ENCODE assay signal across 22 cellular contexts in the genomic region with DNA sequence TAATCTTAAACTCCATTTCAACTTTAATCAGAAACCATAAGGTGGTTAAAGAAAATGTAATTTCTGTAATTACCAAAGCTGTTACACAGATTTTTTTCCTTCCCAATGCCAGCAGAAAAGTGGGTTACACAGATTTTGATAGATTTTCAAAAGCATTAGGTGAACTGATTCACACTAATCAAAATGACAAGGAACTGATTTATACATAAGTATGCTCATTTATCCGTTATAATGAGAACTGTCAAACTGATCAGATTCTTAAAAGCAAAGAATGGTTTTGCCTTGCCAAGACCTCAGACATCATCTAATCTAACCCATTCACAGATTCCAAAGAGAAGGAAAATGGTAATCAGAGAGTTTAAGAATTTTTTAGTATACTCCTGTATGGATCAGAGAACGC. TPM values are rescaled to one million over a fixed set of nuclear protein-coding genes. Genes with fewer than 3 reads are reported as not detected.
DNase-seq lines count a peak whose midpoint lies in the region; ATAC-seq and TF ChIP-seq lines count a peak whose summit lies in the region.
"Had no signal": no experiment of that assay in that cellular context is flagged by ENCODE, and none has a peak within 500 bp of the region (broad histone marks: within the 10 kb centered on the region; RNA-seq: fewer than 3 reads in every experiment).

No MANE protein-coding gene starts in this region.

- H3K56ac ChIP-seq in IMR-90 (ENCODE audit: extremely low read depth, insufficient read depth, low read length): no peak overlapping the region

- H2BK120ac ChIP-seq in IMR-90 (ENCODE audit: low read depth, low read length) (no peak overlapping the region), mesenchymal stem cell (ENCODE audit: low read depth, low read length) (no peak overlapping the region)

- H2AK5ac ChIP-seq in IMR-90 (ENCODE audit: low read depth, low read length): no peak overlapping the region
- H2AK5ac ChIP-seq in mesenchymal stem cell (ENCODE audit: low read length, severe bottlenecking): no peak overlapping the region

- H2BK20ac ChIP-seq in IMR-90 (ENCODE audit: low read depth, low read length): no peak overlapping the region

- no CpG with 5 or more reads among the region's 2 CpGs for WGBS in IMR-90 (ENCODE audit: extremely low coverage in 2 of 2, insufficient read length in 1 of 2), 2 experiments
- 21 to 55% methylated on average over 2 of the region's 2 CpGs for WGBS in body of pancreas, 2 donors
- WGBS in mesenchymal stem cell: no CpG with 5 or more reads among the region's 2 CpGs

- H2BK15ac ChIP-seq in IMR-90 (ENCODE audit: low read depth, low read length) (no peak overlapping the region), mesenchymal stem cell (ENCODE audit: low read depth, poor library complexity, severe bottlenecking) (no peak overlapping the region)

- TF ChIP-seq RAD21 in IMR-90 (IDR thresholded peaks at IDR 0.05; ENCODE audit: low read length): no peak

- dilution Hi-C loops in IMR-90 (cut with HindIII; ENCODE audit: low sequenced_read_pairs, unreplicated experiment): no loop called here

- H3K4me2 ChIP-seq in IMR-90 (ENCODE audit: low read depth, low read length) (peak overlapping the region; percentile 88; the same call in 1 of the 2 replicates), mesenchymal stem cell (ENCODE audit: low read length, poor library complexity, severe bottlenecking) (no peak overlapping the region)

- H3K9me1 ChIP-seq in IMR-90 (ENCODE audit: insufficient read depth, low read length): peaks cover 9% of the 10 kb centered on the region; the same call in 1 of the 2 replicates

- H4K5ac ChIP-seq in IMR-90 (ENCODE audit: low read depth, low read length): peak overlapping the region; percentile 36; the same call in 1 of the 2 replicates

- no peak overlapping the region for H3K23ac ChIP-seq in IMR-90 (ENCODE audit: low read depth, low read length)
- H3K23ac ChIP-seq in mesenchymal stem cell (ENCODE audit: low read length in 2 of 2): no peak overlapping the region

- no peak for ATAC-seq in IMR-90 (ENCODE audit: low read depth)
- no peak for ATAC-seq in body of pancreas
- no peak for ATAC-seq in thoracic aorta (ENCODE audit: insufficient number of reproducible peaks, low FRiP score, low read depth)
- ATAC-seq: CD8-positive, alpha-beta T cell; left cardiac atrium; right cardiac atrium; upper lobe of right lung had no signal

- H2BK5ac ChIP-seq in IMR-90 (ENCODE audit: low read depth, low read length, poor library complexity, severe bottlenecking): peak overlapping the region; percentile 71
- no peak overlapping the region for H2BK5ac ChIP-seq in mesenchymal stem cell (ENCODE audit: low read depth, low read length, poor library complexity, severe bottlenecking)

- H3K36me3 ChIP-seq in IMR-90 (ENCODE audit: control insufficient read depth, insufficient read depth, low read length): peaks cover 18% of the 10 kb centered on the region
- H3K36me3 ChIP-seq in body of pancreas (replicated peaks in 1 of 2; ENCODE audit: insufficient read depth in 1 of 2, low read depth in 2 of 2): peaks cover 0 to 4% of the 10 kb centered on the region in 2 donors
- peaks cover 14 to 36% of the 10 kb centered on the region in 2 experiments for H3K36me3 ChIP-seq in mesenchymal stem cell (ENCODE audit: control insufficient read depth in 1 of 2, insufficient read depth in 2 of 2, low read depth in 1 of 2, low read length in 2 of 2)
- H3K36me3 ChIP-seq in thoracic aorta: peaks cover 16% of the 10 kb centered on the region
- H3K36me3 ChIP-seq: ovary had no signal

- H4K8ac ChIP-seq in IMR-90 (ENCODE audit: low read depth in 2 of 2, low read length in 2 of 2) (no peak overlapping the region; a peak in 1 of 4 replicates), mesenchymal stem cell (ENCODE audit: low read length) (no peak overlapping the region)

- H3K27me3 ChIP-seq in IMR-90 (ENCODE audit: control insufficient read depth, insufficient read depth, low read length) (no peaks in the 10 kb centered on the region), body of pancreas (no peaks in the 10 kb centered on the region), mesenchymal stem cell (ENCODE audit: control insufficient read depth in 1 of 2, insufficient read depth in 1 of 2, low read length in 2 of 2) (no peaks in the 10 kb centered on the region), thoracic aorta (replicated peaks; ENCODE audit: insufficient read depth) (no peaks in the 10 kb centered on the region)
- H3K27me3 ChIP-seq: esophagus squamous epithelium, ovary, stomach, upper lobe of right lung had no signal

- no peak for DNase-seq in IMR-90
- no peak for DNase-seq in body of pancreas
- DNase-seq in mesenchymal stem cell: no peak
- no peak for DNase-seq in thoracic aorta (ENCODE audit: low spot score)
- DNase-seq in activated T-cell treated with anti-CD3 and anti-CD28 coated beads, Interleukin-2, amount 50 U/mL, for 48 hours: no peak
- no peak for DNase-seq in NCI-H1694 treated with DMSO at 0.1 percent for 48 hours (lab: John Stamatoyannopoulos, UW)
- DNase-seq in NCI-H2081 treated with DMSO at 0.1 percent for 48 hours (lab: John Stamatoyannopoulos, UW): no peak
- DNase-seq: activated CD4-positive, alpha-beta T cell treated with anti-CD3 and anti-CD28 coated beads, Interleukin-2, amount 10 ng/mL, durations not matched to agents 24 days and 14 days; CD8-positive, alpha-beta T cell; effector CD8-positive, alpha-beta T cell; esophagus squamous epithelium; head of caudate nucleus; left cardiac atrium; naive B cell; NCI-H1105 treated with DMSO at 0.1 percent for 48 hours; NK-92 treated with Interleukin-12 subunit alpha and Interleukin-12 subunit beta, amount 100 ng/mL, for 24 hours; ovary; right cardiac atrium; stimulated activated CD4-positive, alpha-beta T cell treated with anti-CD3 and anti-CD28 coated beads, Interleukin-15, amount 100 ng/mL, for 24 hours; stomach; upper lobe of right lung had no signal

- CTCF ChIA-PET in IMR-90 (lab: Yijun Ruan, JAX): interaction anchor here (0.6 kb wide), 1 partner anchor 10 kb away, joined by 3 read pairs; no protein-coding TSS in a partner anchor

- H3K4ac ChIP-seq in IMR-90 (ENCODE audit: low read depth, low read length): no peak overlapping the region; the same call in 1 of the 2 replicates
- no peak overlapping the region for H3K4ac ChIP-seq in mesenchymal stem cell (ENCODE audit: low read depth in 1 of 2, low read length in 2 of 2)

- no TSS peak for BruUV-seq in IMR-90 (replicated peaks; lab: Mats Ljungman, UMichigan)

- H3K4me1 ChIP-seq in IMR-90 (ENCODE audit: control insufficient read depth, insufficient read depth, low read length) (peaks cover 7% of the 10 kb centered on the region), body of pancreas (peaks cover 18% of the 10 kb centered on the region), mesenchymal stem cell (ENCODE audit: control insufficient read depth, insufficient read depth, low read depth, low read length) (peaks cover 9% of the 10 kb centered on the region), thoracic aorta (ENCODE audit: control insufficient read depth in 1 of 2, low read depth in 2 of 2) (peaks cover 15 to 34% of the 10 kb centered on the region in 2 donors)

- intact Hi-C loops in IMR-90 (cut with micrococcal nuclease) (no loop called here), body of pancreas (cut with DNase I) (no loop called here)

- no peak overlapping the region for H3K4me3 ChIP-seq in IMR-90 (ENCODE audit: insufficient read depth, low read depth, low read length)
- H3K4me3 ChIP-seq in body of pancreas: no peak overlapping the region
- peak overlapping the region in 1 of 2 experiments; percentile 67 for H3K4me3 ChIP-seq in mesenchymal stem cell (ENCODE audit: insufficient read depth in 1 of 2, low read depth in 1 of 2, low read length in 2 of 2)
- H3K4me3 ChIP-seq in thoracic aorta: peak overlapping the region; percentile 25
- H3K4me3 ChIP-seq: esophagus squamous epithelium, ovary, stomach, upper lobe of right lung had no signal

- H2BK12ac ChIP-seq in mesenchymal stem cell (ENCODE audit: low read length in 2 of 2): no peak overlapping the region

- in situ Hi-C loops in IMR-90 (cut with MboI; ENCODE audit: low sequenced_read_pairs): loop anchor here (10.0 kb wide), 1 partner anchor 113 kb away; a partner anchor contains a TSS

- POLR2A ChIA-PET in IMR-90 (lab: Charles Lee; ENCODE audit: unreplicated experiment): no interaction called here

- H3K18ac ChIP-seq in IMR-90 (ENCODE audit: low read depth, low read length) (peak overlapping the region; percentile 41; the same call in 1 of the 2 replicates), mesenchymal stem cell (ENCODE audit: low read depth in 1 of 2, low read length in 2 of 2) (no peak overlapping the region)

- H3K79me1 ChIP-seq in IMR-90 (ENCODE audit: low read depth in 1 of 2, low read length in 2 of 2): peaks cover 8 to 56% of the 10 kb centered on the region in 2 experiments
- no peaks in the 10 kb centered on the region for H3K79me1 ChIP-seq in mesenchymal stem cell (replicated peaks; ENCODE audit: low read length, poor library complexity, severe bottlenecking)

- H3K9ac ChIP-seq in IMR-90 (ENCODE audit: low read depth, low read length) (no peak overlapping the region), mesenchymal stem cell (ENCODE audit: low read length) (peak overlapping the region; percentile 87)

- TF ChIP-seq CTCF in IMR-90 (conservative IDR thresholded peaks at IDR 0.05; ENCODE audit: low read depth, low read length): no peak
- no peak for TF ChIP-seq CTCF in body of pancreas (IDR thresholded peaks at IDR 0.05)
- TF ChIP-seq CTCF in thoracic aorta (IDR thresholded peaks at IDR 0.05): no peak

- TF ChIP-seq POLR2A in IMR-90 (IDR thresholded peaks at IDR 0.05; ENCODE audit: low read depth, low read length): no peak
- no peak for TF ChIP-seq POLR2A in body of pancreas (IDR thresholded peaks at IDR 0.05)

- H4K91ac ChIP-seq in IMR-90 (ENCODE audit: insufficient read depth, low read depth, low read length) (no peak overlapping the region), mesenchymal stem cell (ENCODE audit: low read length) (no peak overlapping the region)

- no peak overlapping the region for H2AK9ac ChIP-seq in IMR-90 (replicated peaks; ENCODE audit: low read depth, low read length, poor library complexity)

- H3K27ac ChIP-seq in IMR-90 (ENCODE audit: insufficient read depth, low read length) (no peak overlapping the region), body of pancreas (peak overlapping the region in 3 of 4 donors; percentile 1 to 40 (median 17)), mesenchymal stem cell (ENCODE audit: low read length, poor library complexity, severe bottlenecking) (no peak overlapping the region), thoracic aorta (peak overlapping the region in 1 of 2 donors; percentile 12)
- H3K27ac ChIP-seq: esophagus squamous epithelium, ovary, upper lobe of right lung, VCaP had no signal

- no peak overlapping the region for H3K14ac ChIP-seq in IMR-90 (replicated peaks; ENCODE audit: low read depth, low read length)
- H3K14ac ChIP-seq in mesenchymal stem cell (ENCODE audit: low read length in 2 of 2): no peak overlapping the region

- peaks cover 23% of the 10 kb centered on the region; the same call in 1 of the 2 replicates for H4K20me1 ChIP-seq in IMR-90 (ENCODE audit: insufficient read depth, low read length)

- H2AFZ ChIP-seq in IMR-90 (replicated peaks; ENCODE audit: low read length, poor library complexity) (no peak overlapping the region), mesenchymal stem cell (ENCODE audit: low read depth, low read length) (no peak overlapping the region)

- H3K9me3 ChIP-seq in IMR-90 (ENCODE audit: control insufficient read depth, insufficient read depth, low read length): no peaks in the 10 kb centered on the region
- H3K9me3 ChIP-seq in body of pancreas: no peaks in the 10 kb centered on the region
- no peaks in the 10 kb centered on the region for H3K9me3 ChIP-seq in mesenchymal stem cell (ENCODE audit: control insufficient read depth, low read length)
- no peaks in the 10 kb centered on the region for H3K9me3 ChIP-seq in thoracic aorta
- H3K9me3 ChIP-seq: esophagus squamous epithelium, ovary, stomach, upper lobe of right lung had no signal

RNA-seq across cellular contexts. Expression of a gene that starts 5.2 kb away (rescaled TPM):
- total RNA-seq in IMR-90 (2012; rRNA removed): 257 and 600 TPM in 2 replicates
- polyA plus RNA-seq in IMR-90 (2012; rRNA removed): 53.7 and 69.2 TPM in 2 replicates
- polyA plus RNA-seq in IMR-90 (2012; cell fraction: cytosol; rRNA removed): 96.2 and 97.8 TPM in 2 replicates
- polyA plus RNA-seq in IMR-90 (2012; cell fraction: nucleus; rRNA removed; ENCODE audit: low replicate concordance): 30.0 and 57.9 TPM in 2 replicates
- 100 to 1,000 TPM in 1 of 2 donors, 10 to 100 TPM in 1; 71.1 to 107 TPM for total RNA-seq in body of pancreas
- polyA plus RNA-seq in mesenchymal stem cell (2013, experiment 1 of 2): 56.0 TPM
- polyA plus RNA-seq in mesenchymal stem cell (2013, experiment 2 of 2): 52.3 TPM
- 100 to 1,000 TPM; 103 to 736 TPM for total RNA-seq in thoracic aorta

Comparison
In these comparisons a context has a peak if more than half of its experiments do, and no peak if none do; other contexts are left out.
1. H3K27ac ChIP-seq: peak in body of pancreas (3 of 4); none in IMR-90 (single experiment) and mesenchymal stem cell (single experiment).